In genomic region chr7:129448608-129449007, GRCh38 we compare ENCODE assay signal across 4 cellular contexts. TPM values are rescaled to one million over a fixed set of nuclear protein-coding genes. Genes with fewer than 3 reads are reported as not detected.
"Had no signal": no experiment of that assay in that cellular context is flagged by ENCODE, and none has a peak within 500 bp of the region (broad histone marks: within the 10 kb centered on the region; RNA-seq: fewer than 3 reads in every experiment).

No MANE protein-coding gene starts in this region.

RNA-seq across cellular contexts. Expression of gene SMKR1, which starts 53.7 kb away (rescaled TPM):
- total RNA-seq: GM23248, GM23338, H7, HFFc6 had no signal
